In the genomic region with DNA sequence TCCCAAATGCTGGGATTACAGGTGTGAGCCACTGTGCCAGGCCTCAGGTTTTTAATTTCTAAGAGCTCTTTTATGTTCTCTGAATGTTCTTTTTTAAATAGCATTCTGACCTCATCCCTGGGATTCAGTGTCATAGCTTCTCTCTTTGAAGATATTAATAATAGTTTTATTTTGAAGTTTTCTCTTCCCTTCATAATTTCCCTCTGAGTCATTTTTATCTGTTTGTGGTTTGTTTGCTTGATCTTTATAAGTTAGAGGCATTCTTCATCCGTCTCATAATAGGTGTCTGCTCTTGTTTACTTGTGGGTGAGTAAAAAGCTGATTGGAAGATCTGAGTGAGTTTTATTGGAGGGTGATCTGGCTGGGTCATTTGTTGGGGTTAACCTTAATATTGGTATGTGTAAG, we compare ENCODE assay signal across 23 cellular contexts. TPM values are rescaled to one million over a fixed set of nuclear protein-coding genes. Genes with fewer than 3 reads are reported as not detected.
DNase-seq lines count a peak whose midpoint lies in the region; FAIRE-seq and TF ChIP-seq lines count a peak whose summit lies in the region.
"Had no signal": no experiment of that assay in that cellular context is flagged by ENCODE, and none has a peak within 500 bp of the region (broad histone marks: within the 10 kb centered on the region; RNA-seq: fewer than 3 reads in every experiment).

No MANE protein-coding gene starts in this region.

- no peaks in the 10 kb centered on the region for H3K4me1 ChIP-seq in hepatocyte (ENCODE audit: insufficient read depth)
- H3K4me1 ChIP-seq: A549, neural progenitor cell, upper lobe of right lung had no signal

- FAIRE-seq in GM19239 (lab: Jason Lieb, UNC) = no peak
- FAIRE-seq: A549 had no signal

- in situ Hi-C loops in GM13977 (cut with MboI; ENCODE audit: low pct_unique_long_range_greater_than_20kb, low sequenced_read_pairs, unreplicated experiment) = no loop called here

- H3K27ac ChIP-seq in hepatocyte = peak overlapping the region; percentile 22
- H3K27ac ChIP-seq: A549, cardiac muscle cell, neural progenitor cell, upper lobe of right lung, WERI-Rb-1 had no signal

- H3K79me2 ChIP-seq in hepatocyte = no peaks in the 10 kb centered on the region

- H3K4me2 ChIP-seq in hepatocyte = no peak overlapping the region
- H3K4me2 ChIP-seq: A549, neural progenitor cell had no signal

- H2AFZ ChIP-seq in hepatocyte = no peak overlapping the region
- H2AFZ ChIP-seq: neural progenitor cell had no signal

- no peaks in the 10 kb centered on the region for H4K20me1 ChIP-seq in hepatocyte (ENCODE audit: insufficient read depth, poor library complexity, severe bottlenecking)

- H3K9me3 ChIP-seq in hepatocyte (ENCODE audit: low read depth) = no peaks in the 10 kb centered on the region
- H3K9me3 ChIP-seq: A549, upper lobe of right lung had no signal

- no peak overlapping the region for H3K4me3 ChIP-seq in AG09309 (ENCODE audit: control insufficient read depth, low read depth, low read length)
- H3K4me3 ChIP-seq in hepatocyte = no peak overlapping the region
- H3K4me3 ChIP-seq: A549, cardiac muscle cell, neural progenitor cell, upper lobe of right lung had no signal

- no peaks in the 10 kb centered on the region for H3K9me2 ChIP-seq in hepatocyte (replicated peaks; ENCODE audit: insufficient read depth)

- H3K27me3 ChIP-seq in hepatocyte = no peaks in the 10 kb centered on the region
- H3K27me3 ChIP-seq: cardiac muscle cell, neural progenitor cell, upper lobe of right lung had no signal

- no peak for TF ChIP-seq CTCF in AG09309 (IDR thresholded peaks at IDR 0.05; ENCODE audit: control insufficient read depth, insufficient read depth, low read depth, low read length, missing control alignments)
- TF ChIP-seq CTCF in hepatocyte (IDR thresholded peaks at IDR 0.05; ENCODE audit: poor library complexity) = no peak
- TF ChIP-seq CTCF in GM13977 (IDR thresholded peaks at IDR 0.05; ENCODE audit: extremely low read depth, insufficient read depth, missing control alignments) = no peak

- H3K36me3 ChIP-seq in hepatocyte (replicated peaks; ENCODE audit: insufficient read depth, low read depth) = no peaks in the 10 kb centered on the region
- H3K36me3 ChIP-seq: cardiac muscle cell, neural progenitor cell, upper lobe of right lung, WERI-Rb-1 had no signal

- DNase-seq in AG09309 (ENCODE audit: low read depth) (peak; percentile 24), HT1080 (ENCODE audit: low read depth) (peak; percentile 68), amniotic epithelial cell (ENCODE audit: low read depth) (peak; percentile 90), hepatocyte (ENCODE audit: low spot score) (no peak), GM13977 (ENCODE audit: low spot score) (no peak), GM19239 (ENCODE audit: insufficient read length, low spot score) (no peak), NCI-H526 treated with DMSO at 0.1 percent for 48 hours (lab: John Stamatoyannopoulos, UW) (no peak)
- DNase-seq in activated CD4-positive, CD25-positive, alpha-beta regulatory T cell treated with anti-CD3 and anti-CD28 coated beads, Interleukin-2, amount 50 U/mL, for 72 hours = no peak
- DNase-seq: activated CD4-positive, alpha-beta memory T cell treated with anti-CD3 and anti-CD28 coated beads, Interleukin-2, amount 10 ng/mL, durations not matched to agents 7 days and 5 days; activated naive CD8-positive, alpha-beta T cell treated with anti-CD3 and anti-CD28 coated beads, Interleukin-2, amount 10 ng/mL, durations not matched to agents 7 days and 5 days; activated T-cell treated with anti-CD3 and anti-CD28 coated beads, Interleukin-2, amount 50 U/mL, for 4 hours; CD4-positive, CD25-positive, alpha-beta regulatory T cell; DND-41; left colon; NCI-H1417 treated with DMSO at 0.1 percent for 48 hours; NCI-H2227 treated with DMSO at 0.1 percent for 48 hours; stimulated activated naive CD8-positive, alpha-beta T cell treated with anti-CD3 and anti-CD28 coated beads, Interleukin-15, amount 100 ng/mL, for 72 hours; T-cell; upper lobe of right lung; WERI-Rb-1 had no signal

- 38% methylated on average over 1 of the region's 1 CpG for WGBS in hepatocyte (ENCODE audit: low lambda C conversion rate, missing lambda C conversion rate)

RNA-seq across cellular contexts. Expression of gene MAMDC2, which starts 12.5 kb away (rescaled TPM):
- total RNA-seq in HT1080 (2014; rRNA removed; shearing (Covaris generic)) = 0.17 and 0.37 TPM in 2 replicates
- 0.37 and 0.43 TPM in 2 replicates for polyA plus RNA-seq in HT1080 (2015; cell fraction: cytosol; rRNA removed)
- polyA plus RNA-seq in HT1080 (2015; cell fraction: nucleus; rRNA removed) = 0.31 and 0.48 TPM in 2 replicates
- total RNA-seq in hepatocyte = 1.7 and 1.9 TPM in 2 replicates
- polyA plus RNA-seq in hepatocyte = 0.65 and 1.1 TPM in 2 replicates
- total RNA-seq: activated T-cell treated with anti-CD3 and anti-CD28 coated beads, Interleukin-2, amount 50 U/mL, for 4 hours had no signal
- polyA plus RNA-seq: CD4-positive, CD25-positive, alpha-beta regulatory T cell had no signal

Comparison
In these comparisons a context has a peak if more than half of its experiments do, and no peak if none do; other contexts are left out.
1. DNase-seq: peak in AG09309 (single experiment), HT1080 (single experiment) and amniotic epithelial cell (single experiment); none in hepatocyte (single experiment), GM13977 (single experiment), activated CD4-positive, CD25-positive, alpha-beta regulatory T cell treated with anti-CD3 and anti-CD28 coated beads, Interleukin-2, amount 50 U/mL, for 72 hours (single experiment), GM19239 (single experiment) and NCI-H526 treated with DMSO at 0.1 percent for 48 hours (single experiment).